In genomic region chr16:51243836-51244483, GRCh38 we compare ENCODE assay signal across 1 cellular context.
A peak's percentile ranks its signal among the peaks of the same experiment; 100 is the strongest.
TF ChIP-seq lines count a peak whose summit lies in the region.

No MANE protein-coding gene starts in this region.

TF ChIP-seq in HepG2, 621 proteins besides CTCF, POLR2A, EP300 and RAD21 (continued from another document and continues in another):
- TF ChIP-seq, protein P1, sequence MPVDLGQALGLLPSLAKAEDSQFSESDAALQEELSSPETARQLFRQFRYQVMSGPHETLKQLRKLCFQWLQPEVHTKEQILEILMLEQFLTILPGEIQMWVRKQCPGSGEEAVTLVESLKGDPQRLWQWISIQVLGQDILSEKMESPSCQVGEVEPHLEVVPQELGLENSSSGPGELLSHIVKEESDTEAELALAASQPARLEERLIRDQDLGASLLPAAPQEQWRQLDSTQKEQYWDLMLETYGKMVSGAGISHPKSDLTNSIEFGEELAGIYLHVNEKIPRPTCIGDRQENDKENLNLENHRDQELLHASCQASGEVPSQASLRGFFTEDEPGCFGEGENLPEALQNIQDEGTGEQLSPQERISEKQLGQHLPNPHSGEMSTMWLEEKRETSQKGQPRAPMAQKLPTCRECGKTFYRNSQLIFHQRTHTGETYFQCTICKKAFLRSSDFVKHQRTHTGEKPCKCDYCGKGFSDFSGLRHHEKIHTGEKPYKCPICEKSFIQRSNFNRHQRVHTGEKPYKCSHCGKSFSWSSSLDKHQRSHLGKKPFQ (CRISPR knock-in tag; IDR thresholded peaks at IDR 0.05; ENCODE audit: insufficient replicate concordance): no peak
- TF ChIP-seq PAXIP1 (CRISPR knock-in tag; conservative IDR thresholded peaks at IDR 0.05): peak; percentile 83
- TF ChIP-seq ZFY (CRISPR knock-in tag; IDR thresholded peaks at IDR 0.05): no peak
- TF ChIP-seq HIVEP1 (CRISPR knock-in tag; IDR thresholded peaks at IDR 0.05): no peak
- TF ChIP-seq ZNF772 (CRISPR knock-in tag; IDR thresholded peaks at IDR 0.05): no peak
- TF ChIP-seq ZNF468 (CRISPR knock-in tag; IDR thresholded peaks at IDR 0.05): no peak
- no peak for TF ChIP-seq ZBTB26 (CRISPR knock-in tag; IDR thresholded peaks at IDR 0.05; ENCODE audit: borderline replicate concordance)
- TF ChIP-seq HNF4A (CRISPR knock-in tag; IDR thresholded peaks at IDR 0.05): peak; percentile 84
- no peak for TF ChIP-seq ZNF333 (CRISPR knock-in tag; IDR thresholded peaks at IDR 0.05; ENCODE audit: borderline replicate concordance)
- no peak for TF ChIP-seq PCBP2 (optimal IDR thresholded peaks at IDR 0.05; ENCODE audit: low read depth, low read length, poor library complexity, severe bottlenecking)
- no peak for TF ChIP-seq ATM (IDR thresholded peaks at IDR 0.05; ENCODE audit: borderline replicate concordance)
- TF ChIP-seq ESRRA (CRISPR knock-in tag; IDR thresholded peaks at IDR 0.05; ENCODE audit: low read depth): no peak
- no peak for TF ChIP-seq NKX3-1 (CRISPR knock-in tag; IDR thresholded peaks at IDR 0.05)
- no peak for TF ChIP-seq ZNF569 (CRISPR knock-in tag; IDR thresholded peaks at IDR 0.05; ENCODE audit: borderline replicate concordance)
- TF ChIP-seq, protein P2, sequence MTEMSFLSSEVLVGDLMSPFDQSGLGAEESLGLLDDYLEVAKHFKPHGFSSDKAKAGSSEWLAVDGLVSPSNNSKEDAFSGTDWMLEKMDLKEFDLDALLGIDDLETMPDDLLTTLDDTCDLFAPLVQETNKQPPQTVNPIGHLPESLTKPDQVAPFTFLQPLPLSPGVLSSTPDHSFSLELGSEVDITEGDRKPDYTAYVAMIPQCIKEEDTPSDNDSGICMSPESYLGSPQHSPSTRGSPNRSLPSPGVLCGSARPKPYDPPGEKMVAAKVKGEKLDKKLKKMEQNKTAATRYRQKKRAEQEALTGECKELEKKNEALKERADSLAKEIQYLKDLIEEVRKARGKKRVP (CRISPR knock-in tag; IDR thresholded peaks at IDR 0.05): no peak
- TF ChIP-seq ZNF136 (CRISPR knock-in tag; IDR thresholded peaks at IDR 0.05; ENCODE audit: low read depth): no peak
- TF ChIP-seq GFI1 (CRISPR knock-in tag; IDR thresholded peaks at IDR 0.05; ENCODE audit: borderline replicate concordance): peak; percentile 74; the same call in 1 of the 2 replicates
- TF ChIP-seq ZBTB33 (CRISPR knock-in tag; IDR thresholded peaks at IDR 0.05): no peak
- TF ChIP-seq, protein P3, sequence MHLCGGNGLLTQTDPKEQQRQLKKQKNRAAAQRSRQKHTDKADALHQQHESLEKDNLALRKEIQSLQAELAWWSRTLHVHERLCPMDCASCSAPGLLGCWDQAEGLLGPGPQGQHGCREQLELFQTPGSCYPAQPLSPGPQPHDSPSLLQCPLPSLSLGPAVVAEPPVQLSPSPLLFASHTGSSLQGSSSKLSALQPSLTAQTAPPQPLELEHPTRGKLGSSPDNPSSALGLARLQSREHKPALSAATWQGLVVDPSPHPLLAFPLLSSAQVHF (CRISPR knock-in tag; IDR thresholded peaks at IDR 0.05): no peak
- TF ChIP-seq HDAC1 (CRISPR knock-in tag; IDR thresholded peaks at IDR 0.05): peak; percentile 70
- TF ChIP-seq ATF7 (IDR thresholded peaks at IDR 0.05): no peak
- TF ChIP-seq ATF7 (CRISPR knock-in tag; IDR thresholded peaks at IDR 0.05): no peak
- no peak for TF ChIP-seq EHMT2 (IDR thresholded peaks at IDR 0.05; ENCODE audit: borderline replicate concordance, low read depth, low read length)
- TF ChIP-seq ZBTB1 (CRISPR knock-in tag; IDR thresholded peaks at IDR 0.05; ENCODE audit: borderline replicate concordance): no peak
- TF ChIP-seq NCOR1 (IDR thresholded peaks at IDR 0.05; ENCODE audit: borderline replicate concordance, low read length): no peak
- peak; percentile 53; the same call in 1 of the 2 replicates for TF ChIP-seq HOXA3 (CRISPR knock-in tag; IDR thresholded peaks at IDR 0.05)
- TF ChIP-seq FOXA3 (CRISPR knock-in tag; IDR thresholded peaks at IDR 0.05): peak; percentile 92
- TF ChIP-seq, protein P4, sequence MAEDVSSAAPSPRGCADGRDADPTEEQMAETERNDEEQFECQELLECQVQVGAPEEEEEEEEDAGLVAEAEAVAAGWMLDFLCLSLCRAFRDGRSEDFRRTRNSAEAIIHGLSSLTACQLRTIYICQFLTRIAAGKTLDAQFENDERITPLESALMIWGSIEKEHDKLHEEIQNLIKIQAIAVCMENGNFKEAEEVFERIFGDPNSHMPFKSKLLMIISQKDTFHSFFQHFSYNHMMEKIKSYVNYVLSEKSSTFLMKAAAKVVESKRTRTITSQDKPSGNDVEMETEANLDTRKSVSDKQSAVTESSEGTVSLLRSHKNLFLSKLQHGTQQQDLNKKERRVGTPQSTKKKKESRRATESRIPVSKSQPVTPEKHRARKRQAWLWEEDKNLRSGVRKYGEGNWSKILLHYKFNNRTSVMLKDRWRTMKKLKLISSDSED (CRISPR knock-in tag; IDR thresholded peaks at IDR 0.05): no peak
- no peak for TF ChIP-seq ZNF343 (CRISPR knock-in tag; IDR thresholded peaks at IDR 0.05)
- TF ChIP-seq ZNF709 (CRISPR knock-in tag; IDR thresholded peaks at IDR 0.05): no peak
- no peak for TF ChIP-seq RAD51 (IDR thresholded peaks at IDR 0.05; ENCODE audit: borderline replicate concordance)
- no peak for TF ChIP-seq ETV6 (CRISPR knock-in tag; conservative IDR thresholded peaks at IDR 0.05)
- TF ChIP-seq ZNF180 (CRISPR knock-in tag; IDR thresholded peaks at IDR 0.05; ENCODE audit: borderline replicate concordance, low read depth): no peak
- no peak for TF ChIP-seq ZNF484 (CRISPR knock-in tag; IDR thresholded peaks at IDR 0.05; ENCODE audit: borderline replicate concordance, low read depth)
- peak; percentile 54; the same call in 1 of the 2 replicates for TF ChIP-seq TOE1 (CRISPR knock-in tag; IDR thresholded peaks at IDR 0.05)
- TF ChIP-seq, protein P5, sequence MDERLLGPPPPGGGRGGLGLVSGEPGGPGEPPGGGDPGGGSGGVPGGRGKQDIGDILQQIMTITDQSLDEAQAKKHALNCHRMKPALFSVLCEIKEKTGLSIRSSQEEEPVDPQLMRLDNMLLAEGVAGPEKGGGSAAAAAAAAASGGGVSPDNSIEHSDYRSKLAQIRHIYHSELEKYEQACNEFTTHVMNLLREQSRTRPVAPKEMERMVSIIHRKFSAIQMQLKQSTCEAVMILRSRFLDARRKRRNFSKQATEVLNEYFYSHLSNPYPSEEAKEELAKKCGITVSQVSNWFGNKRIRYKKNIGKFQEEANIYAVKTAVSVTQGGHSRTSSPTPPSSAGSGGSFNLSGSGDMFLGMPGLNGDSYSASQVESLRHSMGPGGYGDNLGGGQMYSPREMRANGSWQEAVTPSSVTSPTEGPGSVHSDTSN (CRISPR knock-in tag; IDR thresholded peaks at IDR 0.05): no peak
- TF ChIP-seq NR3C1 (CRISPR knock-in tag; IDR thresholded peaks at IDR 0.05): no peak
- no peak for TF ChIP-seq TGIF2 (CRISPR knock-in tag; IDR thresholded peaks at IDR 0.05)
- TF ChIP-seq, protein P6, sequence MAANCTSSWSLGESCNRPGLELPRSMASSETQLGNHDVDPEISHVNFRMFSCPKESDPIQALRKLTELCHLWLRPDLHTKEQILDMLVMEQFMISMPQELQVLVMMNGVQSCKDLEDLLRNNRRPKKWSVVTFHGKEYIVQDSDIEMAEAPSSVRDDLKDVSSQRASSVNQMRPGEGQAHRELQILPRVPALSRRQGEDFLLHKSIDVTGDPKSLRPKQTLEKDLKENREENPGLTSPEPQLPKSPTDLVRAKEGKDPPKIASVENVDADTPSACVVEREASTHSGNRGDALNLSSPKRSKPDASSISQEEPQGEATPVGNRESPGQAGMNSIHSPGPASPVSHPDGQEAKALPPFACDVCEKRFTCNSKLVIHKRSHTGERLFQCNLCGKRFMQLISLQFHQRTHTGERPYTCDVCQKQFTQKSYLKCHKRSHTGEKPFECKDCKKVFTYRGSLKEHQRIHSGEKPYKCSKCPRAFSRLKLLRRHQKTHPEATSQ (CRISPR knock-in tag; IDR thresholded peaks at IDR 0.05; ENCODE audit: borderline replicate concordance): no peak
- TF ChIP-seq ZSCAN9 (CRISPR knock-in tag; IDR thresholded peaks at IDR 0.05; ENCODE audit: borderline replicate concordance): no peak
- no peak for TF ChIP-seq DNMT3B (CRISPR knock-in tag; conservative IDR thresholded peaks at IDR 0.05)
- peak; percentile 27 for TF ChIP-seq PHF5A (CRISPR knock-in tag; IDR thresholded peaks at IDR 0.05; ENCODE audit: low read depth, unreplicated experiment)
- TF ChIP-seq AHR (CRISPR knock-in tag; IDR thresholded peaks at IDR 0.05): no peak
- TF ChIP-seq SRSF4 (IDR thresholded peaks at IDR 0.05; ENCODE audit: low read depth, low read length, poor library complexity, severe bottlenecking): no peak
- no peak for TF ChIP-seq ZBTB49 (CRISPR knock-in tag; IDR thresholded peaks at IDR 0.05; ENCODE audit: borderline replicate concordance)
- TF ChIP-seq SOX6 (IDR thresholded peaks at IDR 0.05): no peak
- TF ChIP-seq SOX6 (CRISPR knock-in tag; IDR thresholded peaks at IDR 0.05): peak; percentile 91
- TF ChIP-seq, protein P7, sequence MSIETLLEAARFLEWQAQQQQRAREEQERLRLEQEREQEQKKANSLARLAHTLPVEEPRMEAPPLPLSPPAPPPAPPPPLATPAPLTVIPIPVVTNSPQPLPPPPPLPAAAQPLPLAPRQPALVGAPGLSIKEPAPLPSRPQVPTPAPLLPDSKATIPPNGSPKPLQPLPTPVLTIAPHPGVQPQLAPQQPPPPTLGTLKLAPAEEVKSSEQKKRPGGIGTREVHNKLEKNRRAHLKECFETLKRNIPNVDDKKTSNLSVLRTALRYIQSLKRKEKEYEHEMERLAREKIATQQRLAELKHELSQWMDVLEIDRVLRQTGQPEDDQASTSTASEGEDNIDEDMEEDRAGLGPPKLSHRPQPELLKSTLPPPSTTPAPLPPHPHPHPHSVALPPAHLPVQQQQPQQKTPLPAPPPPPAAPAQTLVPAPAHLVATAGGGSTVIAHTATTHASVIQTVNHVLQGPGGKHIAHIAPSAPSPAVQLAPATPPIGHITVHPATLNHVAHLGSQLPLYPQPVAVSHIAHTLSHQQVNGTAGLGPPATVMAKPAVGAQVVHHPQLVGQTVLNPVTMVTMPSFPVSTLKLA (IDR thresholded peaks at IDR 0.05): no peak
